ENCODE assay signal across 16 cellular contexts in genomic region chr5:68015381-68015780, GRCh38.
"Had no signal": no experiment of that assay in that cellular context is flagged by ENCODE, and none has a peak within 500 bp of the region (broad histone marks: within the 10 kb centered on the region; RNA-seq: fewer than 3 reads in every experiment).

No MANE protein-coding gene starts in this region.

- H3K27me3 Mint-ChIP-seq: activated naive CD8-positive, alpha-beta T cell treated with anti-CD3 and anti-CD28 coated beads, Interleukin-2, amount 50 U/mL, for 24 hours had no signal

- H3K27ac ChIP-seq: ascending aorta, esophagus squamous epithelium had no signal

- H3K4me1 ChIP-seq: ascending aorta, breast epithelium, esophagus squamous epithelium had no signal

- ATAC-seq: activated naive CD8-positive, alpha-beta T cell treated with anti-CD3 and anti-CD28 coated beads, Interleukin-2, amount 50 U/mL, for 24 hours; activated T-helper 17 cell treated with anti-CD3 and anti-CD28 coated beads, Interleukin-2, amount 50 U/mL, for 72 hours; left cardiac atrium; natural killer cell; stimulated activated naive B cell treated with anti-CD40 and anti-IgM and Interleukin-4, amounts not matched to agents 10 μg/mL and 1 μg/mL and 100 μg/mL, for 72 hours had no signal

- H3K27ac Mint-ChIP-seq: activated naive CD4-positive, alpha-beta T cell treated with anti-CD3 and anti-CD28 coated beads for 36 hours; activated naive CD8-positive, alpha-beta T cell treated with anti-CD3 and anti-CD28 coated beads, Interleukin-2, amount 50 U/mL, for 24 hours; activated T-helper 17 cell treated with anti-CD3 and anti-CD28 coated beads, Interleukin-2, amount 50 U/mL, for 72 hours; immature natural killer cell; natural killer cell; stimulated activated naive B cell treated with anti-CD40 and anti-IgM and Interleukin-4, amounts not matched to agents 10 μg/mL and 1 μg/mL and 100 μg/mL, for 72 hours had no signal

- H3K36me3 ChIP-seq: ascending aorta, breast epithelium, esophagus squamous epithelium had no signal

- H3K4me3 ChIP-seq: ascending aorta, breast epithelium, esophagus squamous epithelium, lung had no signal

- H3K27me3 ChIP-seq: ascending aorta, breast epithelium, esophagus squamous epithelium had no signal

- H3K9me3 ChIP-seq: ascending aorta, breast epithelium, esophagus squamous epithelium had no signal

- H3K4me3 Mint-ChIP-seq: activated naive CD4-positive, alpha-beta T cell treated with anti-CD3 and anti-CD28 coated beads for 36 hours; activated naive CD8-positive, alpha-beta T cell treated with anti-CD3 and anti-CD28 coated beads, Interleukin-2, amount 50 U/mL, for 24 hours; activated T-helper 17 cell treated with anti-CD3 and anti-CD28 coated beads, Interleukin-2, amount 50 U/mL, for 72 hours; immature natural killer cell; natural killer cell; stimulated activated naive B cell treated with anti-CD40 and anti-IgM and Interleukin-4, amounts not matched to agents 10 μg/mL and 1 μg/mL and 100 μg/mL, for 72 hours had no signal

- H3K4me1 Mint-ChIP-seq: activated naive CD8-positive, alpha-beta T cell treated with anti-CD3 and anti-CD28 coated beads, Interleukin-2, amount 50 U/mL, for 24 hours; immature natural killer cell; natural killer cell had no signal

- H3K9me3 Mint-ChIP-seq: activated naive CD4-positive, alpha-beta T cell treated with anti-CD3 and anti-CD28 coated beads for 36 hours; stimulated activated naive B cell treated with anti-CD40 and anti-IgM and Interleukin-4, amounts not matched to agents 10 μg/mL and 1 μg/mL and 100 μg/mL, for 72 hours had no signal

- DNase-seq: activated CD4-positive, CD25-positive, alpha-beta regulatory T cell treated with anti-CD3 and anti-CD28 coated beads, Interleukin-2, amount 50 U/mL, for 72 hours; activated naive CD4-positive, alpha-beta T cell treated with anti-CD3 and anti-CD28 coated beads for 36 hours; activated naive CD8-positive, alpha-beta T cell treated with anti-CD3 and anti-CD28 coated beads, Interleukin-2, amount 50 U/mL, for 24 hours; activated T-cell treated with anti-CD3 and anti-CD28 coated beads for 4 hours; esophagus squamous epithelium; immature natural killer cell; left cardiac atrium; natural killer cell; stimulated activated CD4-positive, alpha-beta T cell treated with anti-CD3 and anti-CD28 coated beads, Interleukin-12 subunit alpha, Interleukin-12 subunit beta, amount 100 ng/mL, for 4 hours; stimulated activated CD4-positive, alpha-beta T cell treated with anti-CD3 and anti-CD28 coated beads, Interleukin-2, amount 100 ng/mL, for 24 hours; stimulated activated naive B cell treated with anti-CD40 and anti-IgM and Interleukin-4, amounts not matched to agents 10 μg/mL and 1 μg/mL and 100 μg/mL, for 72 hours; trophoblast cell had no signal

- H3K36me3 Mint-ChIP-seq: natural killer cell; stimulated activated naive B cell treated with anti-CD40 and anti-IgM and Interleukin-4, amounts not matched to agents 10 μg/mL and 1 μg/mL and 100 μg/mL, for 72 hours had no signal
